Comparison of ENCODE assay signal across 26 cellular contexts in the genomic region with DNA sequence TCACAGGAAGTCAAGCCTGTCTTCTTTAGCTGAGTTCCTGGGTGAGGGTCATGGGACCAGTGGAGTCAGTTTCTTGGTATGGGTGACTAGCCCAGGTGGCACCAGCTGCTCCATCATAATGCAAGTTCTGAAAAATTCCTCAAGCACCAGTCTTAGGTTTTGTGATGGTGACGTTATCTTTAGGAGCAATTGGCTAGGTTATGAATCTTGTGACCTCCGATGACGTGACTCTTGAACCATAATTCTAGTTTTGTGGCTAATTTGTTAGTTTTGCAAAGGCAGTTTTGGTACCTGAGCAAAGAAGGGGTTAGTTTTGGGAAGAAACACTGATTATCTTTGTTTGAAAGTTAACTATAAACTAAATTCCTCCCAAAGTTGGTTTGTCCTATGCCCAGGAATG.
"Had no signal": no experiment of that assay in that cellular context is flagged by ENCODE, and none has a peak within 500 bp of the region (broad histone marks: within the 10 kb centered on the region; RNA-seq: fewer than 3 reads in every experiment).

No MANE protein-coding gene starts in this region.

- ATAC-seq: stimulated activated effector memory CD8-positive, alpha-beta T cell treated with anti-CD3 and anti-CD28 coated beads, Interleukin-12 subunit alpha, Interleukin-12 subunit beta, amount 100 ng/mL, for 72 hours; stimulated activated memory B cell treated with anti-CD40 and anti-IgM and Interleukin-4, amounts not matched to agents 10 μg/mL and 1 μg/mL and 100 μg/mL, for 72 hours; stimulated activated naive B cell treated with anti-CD40 and anti-IgM and Interleukin-4, amounts not matched to agents 10 μg/mL and 1 μg/mL and 100 μg/mL, for 72 hours; stimulated activated naive CD8-positive, alpha-beta T cell treated with anti-CD3 and anti-CD28 coated beads, Interleukin-15, amount 100 ng/mL, for 72 hours; stimulated activated naive CD8-positive, alpha-beta T cell treated with anti-CD3 and anti-CD28 coated beads, Interleukin-15, Interleukin-2, amounts not matched to agents 100 U/mL and 50 U/mL, for 24 hours; upper lobe of right lung had no signal

- H3K36me3 ChIP-seq: stomach, suprapubic skin, thoracic aorta, thyroid gland, tibial artery, tibial nerve, transverse colon, upper lobe of left lung, upper lobe of right lung, uterus, vagina had no signal

- H3K9me3 ChIP-seq: stomach, suprapubic skin, testis, thoracic aorta, thyroid gland, tibial artery, tibial nerve, transverse colon, upper lobe of left lung, upper lobe of right lung, uterus, vagina had no signal

- DNase-seq: stimulated activated CD4-positive, alpha-beta T cell treated with anti-CD3 and anti-CD28 coated beads, Interleukin-2, amount 100 ng/mL, for 48 hours; stimulated activated CD4-positive, alpha-beta T cell treated with anti-CD3 and anti-CD28 coated beads, Interleukin-4, amount 100 ng/mL, for 1 hour; stimulated activated CD4-positive, alpha-beta T cell treated with anti-CD3 and anti-CD28 coated beads, Interleukin-4, amount 100 ng/mL, for 24 hours; stimulated activated CD4-positive, alpha-beta T cell treated with anti-CD3 and anti-CD28 coated beads, Interleukin-4, amount 100 ng/mL, for 4 hours; stimulated activated CD8-positive, alpha-beta memory T cell treated with anti-CD3 and anti-CD28 coated beads, Interleukin-4, amount 100 ng/mL, for 48 hours; stimulated activated naive B cell treated with anti-CD40 and anti-IgM and Interleukin-4, amounts not matched to agents 10 μg/mL and 1 μg/mL and 100 μg/mL, for 72 hours; stimulated activated naive CD4-positive, alpha-beta T cell; stimulated activated naive CD4-positive, alpha-beta T cell treated with Interleukin-2 at 50 U/mL for 16 hours; stimulated activated naive CD8-positive, alpha-beta T cell treated with anti-CD3 and anti-CD28 coated beads, Interleukin-15, amount 100 ng/mL, for 72 hours; stimulated activated naive CD8-positive, alpha-beta T cell treated with anti-CD3 and anti-CD28 coated beads, Interleukin-15, Interleukin-2, amounts not matched to agents 100 U/mL and 50 U/mL, for 24 hours; stomach; substantia nigra; testis; thyroid gland; tibial artery; transverse colon; upper lobe of left lung; upper lobe of right lung; uterus had no signal

- H3K27me3 ChIP-seq: stomach, suprapubic skin, testis, thyroid gland, tibial artery, tibial nerve, transverse colon, upper lobe of left lung, upper lobe of right lung, uterus, vagina had no signal

- H3K4me3 ChIP-seq: stomach, suprapubic skin, testis, thoracic aorta, thyroid gland, tibial artery, tibial nerve, transverse colon, upper lobe of left lung, upper lobe of right lung, uterus, vagina had no signal

- H3K27ac ChIP-seq: stomach, suprapubic skin, testis, thoracic aorta, thyroid gland, tibial artery, tibial nerve, transverse colon, upper lobe of left lung, upper lobe of right lung, uterus, vagina had no signal

- FAIRE-seq: urothelium cell line had no signal

- H3K4me1 ChIP-seq: stomach, suprapubic skin, thyroid gland, transverse colon, upper lobe of left lung, upper lobe of right lung, uterus, vagina had no signal
